Comparison of ENCODE assay signal across 29 cellular contexts in the genomic region with DNA sequence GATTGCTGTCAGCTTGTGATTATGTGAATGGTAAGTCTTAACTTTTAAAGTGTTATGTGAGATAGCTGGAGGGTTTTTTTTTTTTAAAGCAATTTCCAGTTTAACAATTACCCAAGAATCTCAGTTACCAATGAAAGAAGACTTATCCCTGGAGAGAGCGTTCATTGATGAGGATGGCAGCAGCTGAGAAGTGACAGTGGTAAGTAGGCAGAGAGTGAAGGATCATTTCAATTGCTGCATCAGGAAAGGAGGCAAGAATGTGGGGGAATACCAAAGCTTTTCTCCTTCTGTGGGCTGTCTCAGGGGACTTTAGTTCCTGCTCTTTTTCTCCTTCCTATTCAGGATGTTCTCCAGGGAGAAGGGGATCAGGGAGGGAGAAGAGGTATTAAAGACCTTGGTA.
DNase-seq lines count a peak whose midpoint lies in the region; ATAC-seq, FAIRE-seq and TF ChIP-seq lines count a peak whose summit lies in the region.
"Had no signal": no experiment of that assay in that cellular context is flagged by ENCODE, and none has a peak within 500 bp of the region (broad histone marks: within the 10 kb centered on the region; RNA-seq: fewer than 3 reads in every experiment).

No MANE protein-coding gene starts in this region.

- FAIRE-seq in pancreas (lab: Jason Lieb, UNC), result no peak
- FAIRE-seq: GM19239 had no signal

- no peak overlapping the region for H3K18ac ChIP-seq in mesendoderm (ENCODE audit: low read length)

- no peak overlapping the region for H2BK15ac ChIP-seq in mesendoderm (replicated peaks; ENCODE audit: low read depth)

- no peaks in the 10 kb centered on the region for H3K27me3 Mint-ChIP-seq in type B pancreatic cell

- DNase-seq in NCI-H2171 treated with DMSO at 0.1 percent for 48 hours (lab: John Stamatoyannopoulos, UW) (peak; percentile 34), NCI-H2171 (lab: John Stamatoyannopoulos, UW) (no peak), NCI-H82 (lab: John Stamatoyannopoulos, UW) (peak; percentile 77), mesendoderm (peak; percentile 5), type B pancreatic cell (ENCODE audit: extremely low spot score, unreplicated experiment) (no peak), pancreas (no peak), AML-193 (lab: John Stamatoyannopoulos, UW) (no peak), psoas muscle (no peak)
- DNase-seq: BE2C; Calu3; DMS153; DND-41; H9; Karpas-422; NCI-H1092 treated with DMSO at 0.1 percent for 48 hours; NCI-H146; NCI-H2107; NCI-H226; NCI-H510A treated with DMSO at 0.1 percent for 48 hours; NCI-H748 treated with DMSO at 0.1 percent for 48 hours; NK-92 treated with Interleukin-12 subunit alpha and Interleukin-12 subunit beta, amount 100 ng/mL, for 24 hours; PC-9; SJCRH30 had no signal

- no peak overlapping the region for H3K9ac ChIP-seq in mesendoderm (ENCODE audit: low read length)

- no peak for TF ChIP-seq CTCF in type B pancreatic cell (conservative IDR thresholded peaks at IDR 0.05)
- no peak for TF ChIP-seq CTCF in pancreas (IDR thresholded peaks at IDR 0.05)
- no peak for TF ChIP-seq CTCF in psoas muscle (IDR thresholded peaks at IDR 0.05)

- H3K79me2 ChIP-seq in mesendoderm (ENCODE audit: control insufficient read depth, insufficient read depth, low read length), result no peaks in the 10 kb centered on the region

- intact Hi-C loops in pancreas (cut with DNase I), result no loop called here
- intact Hi-C loops in psoas muscle (cut with DNase I), result no loop called here

- H3K27me3 ChIP-seq in mesendoderm (ENCODE audit: insufficient read depth, low read length, poor library complexity), result no peaks in the 10 kb centered on the region
- no peaks in the 10 kb centered on the region for H3K27me3 ChIP-seq in pancreas
- no peaks in the 10 kb centered on the region for H3K27me3 ChIP-seq in psoas muscle (ENCODE audit: insufficient read depth in 3 of 3, low read length in 2 of 3)
- H3K27me3 ChIP-seq: BE2C, SJCRH30 had no signal

- no peaks in the 10 kb centered on the region for H3K9me3 Mint-ChIP-seq in type B pancreatic cell
- H3K9me3 Mint-ChIP-seq: H9 had no signal

- H2AK5ac ChIP-seq in mesendoderm (ENCODE audit: low read length), result no peak overlapping the region

- H3K4me3 Mint-ChIP-seq in type B pancreatic cell, result no peak overlapping the region
- H3K4me3 Mint-ChIP-seq: CD14-positive monocyte, H9 had no signal

- no peak overlapping the region for H3K4me3 ChIP-seq in mesendoderm (ENCODE audit: low read length)
- H3K4me3 ChIP-seq in pancreas, result no peak overlapping the region
- H3K4me3 ChIP-seq in psoas muscle, result no peak overlapping the region
- H3K4me3 ChIP-seq: PC-9, SJCRH30 had no signal

- WGBS in mesendoderm (ENCODE audit: extremely low coverage, insufficient coverage, low lambda C conversion rate), result no CpG with 5 or more reads among the region's 1 CpG
- 45 to 78% methylated on average over 1 of the region's 1 CpG for WGBS in pancreas, 2 donors
- WGBS in psoas muscle, 3 donors, result 45 to 66% (median 65%) methylated on average over 1 of the region's 1 CpG

- H3K36me3 Mint-ChIP-seq in type B pancreatic cell, result no peaks in the 10 kb centered on the region
- H3K36me3 Mint-ChIP-seq: CD14-positive monocyte had no signal

- no peak overlapping the region for H3K23ac ChIP-seq in mesendoderm (ENCODE audit: low read length)

- H3K56ac ChIP-seq in mesendoderm (ENCODE audit: low read length), result no peak overlapping the region

- H3K79me1 ChIP-seq in mesendoderm (ENCODE audit: low read length), result no peaks in the 10 kb centered on the region

- no peak overlapping the region for H2BK5ac ChIP-seq in mesendoderm (ENCODE audit: low read length)

- no peak overlapping the region for H3K4me2 ChIP-seq in mesendoderm (ENCODE audit: low read length)
- H3K4me2 ChIP-seq: PC-9 had no signal

- H3K9me3 ChIP-seq in pancreas (no peaks in the 10 kb centered on the region), psoas muscle (no peaks in the 10 kb centered on the region)
- H3K9me3 ChIP-seq: BE2C, SJCRH30 had no signal

- no peaks in the 10 kb centered on the region for H3K4me1 ChIP-seq in mesendoderm (ENCODE audit: control insufficient read depth, low read depth, low read length)
- H3K4me1 ChIP-seq in pancreas, result no peaks in the 10 kb centered on the region
- H3K4me1 ChIP-seq in psoas muscle, result no peaks in the 10 kb centered on the region
- H3K4me1 ChIP-seq: BE2C, SJCRH30 had no signal

- no peak overlapping the region for H3K4ac ChIP-seq in mesendoderm (ENCODE audit: low read depth, low read length)

- H3K36me3 ChIP-seq in mesendoderm (ENCODE audit: control insufficient read depth, insufficient read depth, low read length) (no peaks in the 10 kb centered on the region), pancreas (no peaks in the 10 kb centered on the region), psoas muscle (ENCODE audit: insufficient read depth in 1 of 2, low read depth in 1 of 2) (no peaks in the 10 kb centered on the region)
- H3K36me3 ChIP-seq: BE2C, SJCRH30 had no signal

- ATAC-seq in pancreas, result no peak
- ATAC-seq in psoas muscle, result no peak
- ATAC-seq: Right ventricle myocardium inferior, SK-N-SH treated with all-trans-retinoic acid at 6 μM for 48 hours had no signal

- no peak overlapping the region for H4K5ac ChIP-seq in mesendoderm (ENCODE audit: low read length)

- no peak overlapping the region for H2BK120ac ChIP-seq in mesendoderm (ENCODE audit: low read depth, low read length)

- H3K27ac ChIP-seq in mesendoderm (ENCODE audit: low read depth, low read length) (no peak overlapping the region), pancreas (no peak overlapping the region), psoas muscle (no peak overlapping the region)
- H3K27ac ChIP-seq: 22Rv1, HL-60, PC-9, SJCRH30 had no signal

- no peak overlapping the region for H4K8ac ChIP-seq in mesendoderm (ENCODE audit: low read depth, low read length)

- peak overlapping the region; percentile 0 for H3K27ac Mint-ChIP-seq in type B pancreatic cell
- H3K27ac Mint-ChIP-seq: CD14-positive monocyte had no signal

- peaks cover 27% of the 10 kb centered on the region for H3K4me1 Mint-ChIP-seq in type B pancreatic cell (ENCODE audit: unreplicated experiment)
- H3K4me1 Mint-ChIP-seq: CD14-positive monocyte had no signal

Comparison
In these comparisons a context has a peak if more than half of its experiments do, and no peak if none do; other contexts are left out.
1. DNase-seq: peak in NCI-H2171 treated with DMSO at 0.1 percent for 48 hours (single experiment), NCI-H82 (single experiment) and mesendoderm (single experiment); none in NCI-H2171 (single experiment), type B pancreatic cell (single experiment), pancreas (0 of 6), AML-193 (0 of 2) and psoas muscle (0 of 2).